Comparison of ENCODE assay signal across 7 cellular contexts in genomic region chr3:195259564-195260285, GRCh38. TPM values are rescaled to one million over a fixed set of nuclear protein-coding genes. Genes with fewer than 3 reads are reported as not detected.
A peak's percentile ranks its signal among the peaks of the same experiment; 100 is the strongest.
DNase-seq lines count a peak whose midpoint lies in the region; ATAC-seq, FAIRE-seq and TF ChIP-seq lines count a peak whose summit lies in the region.

No MANE protein-coding gene starts in this region.

- H3K27ac ChIP-seq in astrocyte (ENCODE audit: low read depth, low read length) = peak overlapping the region; percentile 86

- peak; percentile 86 for ATAC-seq in GM18502 (IDR thresholded peaks at IDR 0.05; ENCODE audit: poor library complexity, unreplicated experiment)
- ATAC-seq in HG02884 (IDR thresholded peaks at IDR 0.05; ENCODE audit: unreplicated experiment) = peak; percentile 63
- ATAC-seq in sciatic nerve = peak; percentile 88

- peaks cover 2% of the 10 kb centered on the region for H3K27me3 Mint-ChIP-seq in astrocyte (ENCODE audit: low read depth, unreplicated experiment)

- H3K27ac Mint-ChIP-seq in astrocyte (ENCODE audit: unreplicated experiment) = no peak overlapping the region

- TF ChIP-seq CTCF in astrocyte (IDR thresholded peaks at IDR 0.05; ENCODE audit: insufficient read depth, low read depth, low read length) = peak; percentile 44

- peak overlapping the region; percentile 81 for H2AFZ ChIP-seq in astrocyte (ENCODE audit: low read depth, low read length)

- H3K9ac ChIP-seq in astrocyte (ENCODE audit: low read length) = peak overlapping the region; percentile 83

- peak overlapping the region; percentile 100 for H3K4me2 ChIP-seq in astrocyte (ENCODE audit: low read length)

- H3K79me2 ChIP-seq in astrocyte (ENCODE audit: insufficient read depth, low read length) = peaks cover 68% of the 10 kb centered on the region

- H3K4me3 Mint-ChIP-seq in astrocyte (ENCODE audit: unreplicated experiment) = no peak overlapping the region

- H3K4me1 ChIP-seq in astrocyte (ENCODE audit: insufficient read depth, low read length) = peaks cover 20% of the 10 kb centered on the region

- peaks cover 2% of the 10 kb centered on the region for H3K4me1 Mint-ChIP-seq in astrocyte (ENCODE audit: low read depth, unreplicated experiment)

- H3K36me3 ChIP-seq in astrocyte (ENCODE audit: insufficient read depth, low read length) = no peaks in the 10 kb centered on the region

- H3K27me3 ChIP-seq in astrocyte (ENCODE audit: insufficient read depth, low read length) = no peaks in the 10 kb centered on the region

- H3K9me3 Mint-ChIP-seq in astrocyte (ENCODE audit: unreplicated experiment) = no peaks in the 10 kb centered on the region

- FAIRE-seq in astrocyte (lab: Jason Lieb, UNC) = no peak

- peak overlapping the region; percentile 52 for H3K4me3 ChIP-seq in astrocyte (ENCODE audit: insufficient read depth, low read depth, low read length)

- H3K9me3 ChIP-seq in astrocyte (ENCODE audit: insufficient read depth, low read depth, low read length) = no peaks in the 10 kb centered on the region

- DNase-seq in NCI-H1694 treated with DMSO at 0.1 percent for 48 hours (lab: John Stamatoyannopoulos, UW) (peak; percentile 66), T-helper 22 cell (ENCODE audit: low read depth) (peak; percentile 89), astrocyte (ENCODE audit: low read depth) (peak; percentile 84), hypothalamus (lab: John Stamatoyannopoulos, UW) (peak in 49 of 51 donors; percentile 32 to 84 (median 67)), sciatic nerve (ENCODE audit: low spot score) (peak; percentile 93)

- peaks cover 15% of the 10 kb centered on the region for H4K20me1 ChIP-seq in astrocyte (ENCODE audit: insufficient read depth, low read length)

- intact Hi-C loops in sciatic nerve (cut with DNase I) = loop anchor here (5.0 to 10.0 kb wide), 3 partner anchors 145 to 587 kb away; partner anchors contain the start of genes FAM43A and LSG1

- peaks cover 2% of the 10 kb centered on the region for H3K36me3 Mint-ChIP-seq in astrocyte (ENCODE audit: low read depth, unreplicated experiment)

RNA-seq across cellular contexts. Expression of gene XXYLT1, which starts 11.2 kb away (rescaled TPM):
- total RNA-seq in astrocyte = 26.2 and 28.5 TPM in 2 replicates
- total RNA-seq in sciatic nerve = 11.0 TPM

Comparison
In these comparisons a context has a peak if more than half of its experiments do, and no peak if none do; other contexts are left out.
1. Peak in every context shown above with its lines: DNase-seq, ATAC-seq, H3K4me3 ChIP-seq and H3K27ac ChIP-seq.